9 cellular contexts compared by ENCODE assay signal in the genomic region with DNA sequence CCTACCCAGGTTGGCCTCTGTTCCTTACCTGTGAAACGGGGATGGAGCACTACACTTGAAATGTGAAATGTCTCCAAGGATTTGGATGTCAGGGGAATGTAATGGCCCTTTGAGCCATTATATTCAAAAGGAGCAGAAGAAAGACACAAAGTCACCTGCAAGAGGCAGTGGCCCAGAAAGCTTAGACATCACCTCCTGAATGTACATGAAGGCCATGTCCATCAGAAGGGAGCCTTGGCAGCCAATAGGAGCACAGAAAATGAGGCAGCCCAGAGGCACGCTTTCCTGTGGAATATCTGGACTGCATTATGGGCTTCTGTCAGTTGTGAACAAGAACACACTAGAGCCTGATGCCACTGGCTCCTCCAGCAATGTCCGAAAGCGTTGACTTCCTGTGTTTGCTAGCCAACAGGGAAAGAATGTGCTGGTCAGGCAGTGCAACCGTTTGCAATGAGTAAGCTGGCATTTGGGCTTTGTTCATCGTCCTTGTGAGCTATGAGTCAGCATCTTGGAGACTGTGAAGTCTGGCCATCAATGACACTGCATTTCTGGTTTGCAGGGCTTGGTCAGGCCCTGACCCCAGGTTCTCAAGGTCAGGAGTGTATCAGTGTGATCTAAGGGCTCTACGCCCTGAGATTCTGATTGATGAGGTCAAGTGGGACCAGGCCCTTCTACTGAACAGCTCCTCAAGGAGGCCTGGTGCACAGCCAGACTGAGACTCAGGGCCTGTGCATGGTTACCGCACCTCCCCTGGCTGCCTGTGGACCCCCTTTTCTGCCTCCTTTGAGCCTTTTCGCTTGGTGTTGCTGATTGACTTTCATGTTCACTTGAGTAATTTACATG.
DNase-seq lines count a peak whose midpoint lies in the region; ATAC-seq, FAIRE-seq and TF ChIP-seq lines count a peak whose summit lies in the region.
"Had no signal": no experiment of that assay in that cellular context is flagged by ENCODE, and none has a peak within 500 bp of the region (broad histone marks: within the 10 kb centered on the region; RNA-seq: fewer than 3 reads in every experiment).

No MANE protein-coding gene starts in this region.

- peaks cover 36% of the 10 kb centered on the region for H3K9me3 ChIP-seq in A549

- no peaks in the 10 kb centered on the region for H3K27me3 Mint-ChIP-seq in chondrocyte (ENCODE audit: low read depth)
- H3K27me3 Mint-ChIP-seq: stimulated activated naive CD8-positive, alpha-beta T cell treated with anti-CD3 and anti-CD28 coated beads, Interleukin-15, Interleukin-2, amounts not matched to agents 100 ng/mL and 50 ng/mL, for 24 hours had no signal

- POLR2A ChIA-PET in A549 (lab: Yijun Ruan, JAX): interaction anchor here (0.6 to 1.3 kb wide), 3 partner anchors 46 to 717 kb away, joined by 3 to 5 read pairs (median 3); no protein-coding TSS in a partner anchor

- H3K4me1 Mint-ChIP-seq in chondrocyte (ENCODE audit: low read depth): peaks cover 35% of the 10 kb centered on the region

- CTCF ChIA-PET in A549 (lab: Yijun Ruan, JAX): interaction anchor here (0.7 to 1.0 kb wide), 3 partner anchors 34 to 209 kb away, joined by 3 read pairs; no protein-coding TSS in a partner anchor

- H3K4me2 ChIP-seq in A549: peak overlapping the region; percentile 42

- ATAC-seq in A549 (peak; percentile 95 to 98), HG02798 (IDR thresholded peaks at IDR 0.05; ENCODE audit: poor library complexity, unreplicated experiment) (no peak), HG02571 (IDR thresholded peaks at IDR 0.05; ENCODE audit: unreplicated experiment) (no peak), GM21737 (IDR thresholded peaks at IDR 0.05; ENCODE audit: unreplicated experiment) (no peak)

- no peak for TF ChIP-seq POLR2A in A549 (IDR thresholded peaks at IDR 0.05; ENCODE audit: low read length)

- peak overlapping the region; percentile 94 to 96 for H3K27ac ChIP-seq in A549

- H3K4me3 Mint-ChIP-seq in chondrocyte (ENCODE audit: unreplicated experiment): no peak overlapping the region
- H3K4me3 Mint-ChIP-seq: stimulated activated naive CD8-positive, alpha-beta T cell treated with anti-CD3 and anti-CD28 coated beads, Interleukin-15, Interleukin-2, amounts not matched to agents 100 ng/mL and 50 ng/mL, for 24 hours had no signal

- H3K4me1 ChIP-seq in A549: peaks cover 24% of the 10 kb centered on the region

- H3K4me3 ChIP-seq in A549: peak overlapping the region; percentile 4; the same call in 1 of the 3 replicates
- no peak overlapping the region for H3K4me3 ChIP-seq in LNCaP clone FGC (ENCODE audit: low read depth, low read length)

- peak overlapping the region; percentile 94 for H3K27ac Mint-ChIP-seq in chondrocyte (ENCODE audit: unreplicated experiment)
- H3K27ac Mint-ChIP-seq: stimulated activated naive CD8-positive, alpha-beta T cell treated with anti-CD3 and anti-CD28 coated beads, Interleukin-15, Interleukin-2, amounts not matched to agents 100 ng/mL and 50 ng/mL, for 24 hours had no signal

- 26% methylated on average over 9 of the region's 9 CpGs for WGBS in A549 (ENCODE audit: missing lambda C conversion rate)

- TF ChIP-seq EP300 in A549 (IDR thresholded peaks at IDR 0.05): peak; percentile 91 to 94

- TF ChIP-seq CTCF in A549 (IDR thresholded peaks at IDR 0.05): no peak
- no peak for TF ChIP-seq CTCF in LNCaP clone FGC (IDR thresholded peaks at IDR 0.05; ENCODE audit: control insufficient read depth, extremely low read depth, insufficient read depth)
- no peak for TF ChIP-seq CTCF in chondrocyte (IDR thresholded peaks at IDR 0.05)

- peak; percentile 98 for FAIRE-seq in A549 (lab: Jason Lieb, UNC)

- DNase-seq in A549 (ENCODE audit: low read depth in 1 of 2, low spot score in 1 of 2) (peak; percentile 90 to 97), LNCaP clone FGC (ENCODE audit: low read depth) (peak; percentile 17), chondrocyte (ENCODE audit: low spot score) (no peak), medulla oblongata (ENCODE audit: extremely low spot score) (peak; percentile 64)
- no peak for DNase-seq in activated naive CD4-positive, alpha-beta T cell (lab: John Stamatoyannopoulos, UW)

- no peaks in the 10 kb centered on the region for H3K36me3 Mint-ChIP-seq in chondrocyte (ENCODE audit: low read depth)

- H3K9me3 Mint-ChIP-seq in chondrocyte (ENCODE audit: low read depth): peaks cover 4% of the 10 kb centered on the region
- H3K9me3 Mint-ChIP-seq: stimulated activated naive CD8-positive, alpha-beta T cell treated with anti-CD3 and anti-CD28 coated beads, Interleukin-15, Interleukin-2, amounts not matched to agents 100 ng/mL and 50 ng/mL, for 24 hours had no signal

- TF ChIP-seq RAD21 in A549 (conservative IDR thresholded peaks at IDR 0.05 in 1 of 2, IDR thresholded peaks at IDR 0.05 in 1 of 2): peak in 1 of 2 experiments; percentile 40; a peak in 3 of 5 replicates

TF ChIP-seq in A549, 52 proteins besides CTCF, POLR2A, EP300 and RAD21 (continues in another document):
- TF ChIP-seq EHF (CRISPR knock-in tag; IDR thresholded peaks at IDR 0.05) (no peak; the same call in 1 of the 2 replicates), CEBPB (IDR thresholded peaks at IDR 0.05) (peak; percentile 40 to 78; a peak in 3 of 4 replicates), NPAS2 (CRISPR knock-in tag; IDR thresholded peaks at IDR 0.05; ENCODE audit: borderline replicate concordance) (no peak), MAZ (IDR thresholded peaks at IDR 0.05; ENCODE audit: borderline replicate concordance, low read depth, low read length) (no peak), ZFP36 (IDR thresholded peaks at IDR 0.05; ENCODE audit: borderline replicate concordance, partially characterized antibody) (no peak), HOXB5 (CRISPR knock-in tag; IDR thresholded peaks at IDR 0.05) (peak; percentile 88), POLR2AphosphoS2 (conservative IDR thresholded peaks at IDR 0.05; ENCODE audit: low read length) (no peak), JUNB (IDR thresholded peaks at IDR 0.05) (peak; percentile 90), FOXS1 (CRISPR knock-in tag; IDR thresholded peaks at IDR 0.05) (peak; percentile 58; the same call in 1 of the 2 replicates), GATA3 (IDR thresholded peaks at IDR 0.05; ENCODE audit: borderline replicate concordance) (peak; percentile 95), PHF8 (IDR thresholded peaks at IDR 0.05; ENCODE audit: borderline replicate concordance, low read depth) (no peak), TFCP2L1 (CRISPR knock-in tag; IDR thresholded peaks at IDR 0.05) (no peak), JUN (IDR thresholded peaks at IDR 0.05) (peak; percentile 89 to 94), SMC3 (IDR thresholded peaks at IDR 0.05) (0 out of 3 replicates have a peak, but pooled peaks have one; percentile 13), HOXB13 (CRISPR knock-in tag; IDR thresholded peaks at IDR 0.05; ENCODE audit: low read depth) (peak; percentile 85; the same call in 1 of the 2 replicates), NFE2L2 (conservative IDR thresholded peaks at IDR 0.05; ENCODE audit: low read length) (peak; percentile 98), FOSB (CRISPR knock-in tag; IDR thresholded peaks at IDR 0.05) (0 out of 2 replicates have a peak, but pooled peaks have one; percentile 54), SREBF2 (IDR thresholded peaks at IDR 0.05) (no peak)
- TF ChIP-seq, protein P1, sequence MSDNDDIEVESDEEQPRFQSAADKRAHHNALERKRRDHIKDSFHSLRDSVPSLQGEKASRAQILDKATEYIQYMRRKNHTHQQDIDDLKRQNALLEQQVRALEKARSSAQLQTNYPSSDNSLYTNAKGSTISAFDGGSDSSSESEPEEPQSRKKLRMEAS (IDR thresholded peaks at IDR 0.05): peak; percentile 94
- TF ChIP-seq, protein P2, sequence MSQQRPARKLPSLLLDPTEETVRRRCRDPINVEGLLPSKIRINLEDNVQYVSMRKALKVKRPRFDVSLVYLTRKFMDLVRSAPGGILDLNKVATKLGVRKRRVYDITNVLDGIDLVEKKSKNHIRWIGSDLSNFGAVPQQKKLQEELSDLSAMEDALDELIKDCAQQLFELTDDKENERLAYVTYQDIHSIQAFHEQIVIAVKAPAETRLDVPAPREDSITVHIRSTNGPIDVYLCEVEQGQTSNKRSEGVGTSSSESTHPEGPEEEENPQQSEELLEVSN (IDR thresholded peaks at IDR 0.05; ENCODE audit: borderline replicate concordance, low read depth): peak; percentile 69
- TF ChIP-seq, protein P3, sequence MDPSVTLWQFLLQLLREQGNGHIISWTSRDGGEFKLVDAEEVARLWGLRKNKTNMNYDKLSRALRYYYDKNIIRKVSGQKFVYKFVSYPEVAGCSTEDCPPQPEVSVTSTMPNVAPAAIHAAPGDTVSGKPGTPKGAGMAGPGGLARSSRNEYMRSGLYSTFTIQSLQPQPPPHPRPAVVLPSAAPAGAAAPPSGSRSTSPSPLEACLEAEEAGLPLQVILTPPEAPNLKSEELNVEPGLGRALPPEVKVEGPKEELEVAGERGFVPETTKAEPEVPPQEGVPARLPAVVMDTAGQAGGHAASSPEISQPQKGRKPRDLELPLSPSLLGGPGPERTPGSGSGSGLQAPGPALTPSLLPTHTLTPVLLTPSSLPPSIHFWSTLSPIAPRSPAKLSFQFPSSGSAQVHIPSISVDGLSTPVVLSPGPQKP (IDR thresholded peaks at IDR 0.05; ENCODE audit: low read depth, low read length): no peak
- TF ChIP-seq, protein P4, sequence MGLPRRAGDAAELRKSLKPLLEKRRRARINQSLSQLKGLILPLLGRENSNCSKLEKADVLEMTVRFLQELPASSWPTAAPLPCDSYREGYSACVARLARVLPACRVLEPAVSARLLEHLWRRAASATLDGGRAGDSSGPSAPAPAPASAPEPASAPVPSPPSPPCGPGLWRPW (IDR thresholded peaks at IDR 0.05): peak; percentile 72
- TF ChIP-seq, protein P5, sequence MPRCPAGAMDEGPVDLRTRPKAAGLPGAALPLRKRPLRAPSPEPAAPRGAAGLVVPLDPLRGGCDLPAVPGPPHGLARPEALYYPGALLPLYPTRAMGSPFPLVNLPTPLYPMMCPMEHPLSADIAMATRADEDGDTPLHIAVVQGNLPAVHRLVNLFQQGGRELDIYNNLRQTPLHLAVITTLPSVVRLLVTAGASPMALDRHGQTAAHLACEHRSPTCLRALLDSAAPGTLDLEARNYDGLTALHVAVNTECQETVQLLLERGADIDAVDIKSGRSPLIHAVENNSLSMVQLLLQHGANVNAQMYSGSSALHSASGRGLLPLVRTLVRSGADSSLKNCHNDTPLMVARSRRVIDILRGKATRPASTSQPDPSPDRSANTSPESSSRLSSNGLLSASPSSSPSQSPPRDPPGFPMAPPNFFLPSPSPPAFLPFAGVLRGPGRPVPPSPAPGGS (IDR thresholded peaks at IDR 0.05): peak; percentile 51; the same call in 1 of the 3 replicates
- TF ChIP-seq, protein P6, sequence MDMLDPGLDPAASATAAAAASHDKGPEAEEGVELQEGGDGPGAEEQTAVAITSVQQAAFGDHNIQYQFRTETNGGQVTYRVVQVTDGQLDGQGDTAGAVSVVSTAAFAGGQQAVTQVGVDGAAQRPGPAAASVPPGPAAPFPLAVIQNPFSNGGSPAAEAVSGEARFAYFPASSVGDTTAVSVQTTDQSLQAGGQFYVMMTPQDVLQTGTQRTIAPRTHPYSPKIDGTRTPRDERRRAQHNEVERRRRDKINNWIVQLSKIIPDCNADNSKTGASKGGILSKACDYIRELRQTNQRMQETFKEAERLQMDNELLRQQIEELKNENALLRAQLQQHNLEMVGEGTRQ (IDR thresholded peaks at IDR 0.05): no peak

Comparison
In these comparisons a context has a peak if more than half of its experiments do, and no peak if none do; other contexts are left out.
1. ATAC-seq: peak in A549 (2 of 2); none in HG02798 (single experiment), HG02571 (single experiment) and GM21737 (single experiment).
2. DNase-seq: peak in A549 (2 of 2), LNCaP clone FGC (single experiment) and medulla oblongata (single experiment); none in chondrocyte (single experiment) and activated naive CD4-positive, alpha-beta T cell (0 of 4).